Comparison of ENCODE assay signal across 19 cellular contexts in genomic region chr22:47841166-47841565, GRCh38.
"Had no signal": no experiment of that assay in that cellular context is flagged by ENCODE, and none has a peak within 500 bp of the region (broad histone marks: within the 10 kb centered on the region; RNA-seq: fewer than 3 reads in every experiment).

No MANE protein-coding gene starts in this region.

- H3K4me3 ChIP-seq: esophagus squamous epithelium, gastroesophageal sphincter, left ventricle myocardium inferior, lower lobe of right lung, prostate gland, right lobe of liver, testis, tibial nerve, upper lobe of right lung, vagina had no signal

- H3K9me3 ChIP-seq: esophagus squamous epithelium, lower lobe of right lung, prostate gland, right lobe of liver, testis, tibial nerve, upper lobe of right lung, vagina had no signal

- H3K27me3 ChIP-seq: testis, tibial nerve, vagina had no signal

- H3K27ac ChIP-seq: esophagus squamous epithelium, gastroesophageal sphincter, left ventricle myocardium inferior, lower lobe of right lung, parathyroid adenoma, prostate gland, right lobe of liver, testis, tibial nerve, upper lobe of right lung, vagina had no signal

- H2AFZ ChIP-seq: parathyroid adenoma had no signal

- H3K79me2 ChIP-seq: parathyroid adenoma had no signal

- DNase-seq: esophagus squamous epithelium; foreskin fibroblast; glutamatergic neuron; left ventricle myocardium inferior; lower lobe of right lung; occipital lobe; right lobe of liver; stimulated activated CD4-positive, alpha-beta T cell treated with anti-CD3 and anti-CD28 coated beads, Interleukin-2, amount 100 ng/mL, for 24 hours; stimulated activated CD4-positive, alpha-beta T cell treated with anti-CD3 and anti-CD28 coated beads, Interleukin-4, amount 100 ng/mL, for 4 hours; stimulated activated naive B cell treated with anti-CD40 and anti-IgM and Interleukin-4, amounts not matched to agents 10 μg/mL and 1 μg/mL and 100 μg/mL, for 72 hours; stimulated activated naive CD8-positive, alpha-beta T cell treated with anti-CD3 and anti-CD28 coated beads, Interleukin-15, amount 100 ng/mL, for 72 hours; testis; upper lobe of right lung had no signal

- H3K9ac ChIP-seq: parathyroid adenoma had no signal

- H3K4me1 ChIP-seq: esophagus squamous epithelium, gastroesophageal sphincter, left ventricle myocardium inferior, lower lobe of right lung, parathyroid adenoma, prostate gland, right lobe of liver, testis, tibial nerve, upper lobe of right lung, vagina had no signal

- ATAC-seq: gastroesophageal sphincter; natural killer cell treated with Interleukin-12 subunit alpha and Interleukin-12 subunit beta and Interleukin-15 and Interleukin-18, amount 100 ng/mL, for 72 hours; right lobe of liver; stimulated activated naive CD8-positive, alpha-beta T cell treated with anti-CD3 and anti-CD28 coated beads, Interleukin-15, amount 100 ng/mL, for 72 hours; upper lobe of right lung had no signal

- H3K36me3 ChIP-seq: esophagus squamous epithelium, gastroesophageal sphincter, left ventricle myocardium inferior, lower lobe of right lung, prostate gland, right lobe of liver, tibial nerve, upper lobe of right lung, vagina had no signal
